Comparison of ENCODE assay signal across 8 cellular contexts in the genomic region with DNA sequence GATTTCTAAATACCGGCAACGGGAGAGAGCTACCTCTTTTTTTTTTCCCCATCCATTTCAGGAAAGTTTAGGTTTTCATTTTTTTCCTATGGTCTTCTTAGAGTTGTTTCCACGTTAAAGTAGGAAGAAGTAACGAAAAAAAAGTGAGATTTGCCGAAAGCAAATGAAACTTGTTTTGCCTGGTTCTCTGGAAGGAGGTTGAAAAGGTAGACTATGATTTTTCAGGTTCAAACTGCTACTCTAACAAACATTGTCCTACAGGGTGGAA. TPM values are rescaled to one million over a fixed set of nuclear protein-coding genes. Genes with fewer than 3 reads are reported as not detected.
A peak's percentile ranks its signal among the peaks of the same experiment; 100 is the strongest.
DNase-seq lines count a peak whose midpoint lies in the region; ATAC-seq, FAIRE-seq and TF ChIP-seq lines count a peak whose summit lies in the region.

No MANE protein-coding gene starts in this region.

- H3K36me3 ChIP-seq in HepG2 (replicated peaks in 1 of 2; ENCODE audit: control insufficient read depth in 1 of 2, insufficient read depth in 2 of 2, low read length in 2 of 2), result peaks cover 0 to 6% of the 10 kb centered on the region in 2 experiments; a peak in 2 of 5 replicates

- peaks cover 56% of the 10 kb centered on the region for H3K4me1 ChIP-seq in HepG2 (ENCODE audit: insufficient read depth, low read length)

- H3K36me3 Mint-ChIP-seq in T-helper 1 cell treated with Interleukin-12 subunit alpha and Interleukin-12 subunit beta and Interleukin-4 antibody, amounts not matched to agents 30 μg/mL and 1 μg/mL, for 36 hours (ENCODE audit: low read depth), result peaks cover 34% of the 10 kb centered on the region
- H3K36me3 Mint-ChIP-seq in activated naive CD8-positive, alpha-beta T cell treated with anti-CD3 and anti-CD28 coated beads, Interleukin-2, amount 50 U/mL, for 24 hours (ENCODE audit: low read depth), result peaks cover 33% of the 10 kb centered on the region

- H3K9me3 ChIP-seq in HepG2 (ENCODE audit: low read length), result no peaks in the 10 kb centered on the region

- TF ChIP-seq POLR2A in HepG2 (IDR thresholded peaks at IDR 0.05; ENCODE audit: insufficient read depth in 1 of 2, low read depth in 2 of 2, low read length in 2 of 2), result no peak

- no peak for ATAC-seq in activated naive CD8-positive, alpha-beta T cell treated with anti-CD3 and anti-CD28 coated beads, Interleukin-2, amount 50 U/mL, for 24 hours
- no peak for ATAC-seq in HepG2

- TF ChIP-seq CTCF in HepG2 (CRISPR knock-in tag; IDR thresholded peaks at IDR 0.05), result no peak

- peaks cover 0 to 4% of the 10 kb centered on the region in 2 experiments; a peak in 1 of 5 replicates for H3K27me3 ChIP-seq in HepG2 (ENCODE audit: control insufficient read depth in 1 of 2, insufficient read depth in 2 of 2, low read length in 2 of 2)

- CTCF ChIA-PET in HepG2 (lab: Yijun Ruan, JAX; ENCODE audit: low intra/inter-chr PET ratio, low total read pairs), result no interaction called here

- WGBS in HepG2 (ENCODE audit: low lambda C conversion rate), result 1% methylated on average over 5 of the region's 5 CpGs

- TF ChIP-seq EP300 in HepG2 (IDR thresholded peaks at IDR 0.05; ENCODE audit: low read depth in 2 of 2, low read length in 2 of 2) (no peak), HepG2 (CRISPR knock-in tag; IDR thresholded peaks at IDR 0.05; ENCODE audit: borderline replicate concordance) (no peak)

- peaks cover 27% of the 10 kb centered on the region for H4K20me1 ChIP-seq in HepG2 (ENCODE audit: insufficient read depth, low read length)

- FAIRE-seq in HepG2 (lab: Jason Lieb, UNC), result no peak

- peak overlapping the region; percentile 90 for H3K27ac ChIP-seq in HepG2 (ENCODE audit: extremely low read length, insufficient read depth, low read length)
- H3K27ac ChIP-seq in temporal lobe (ENCODE audit: low read depth, low read length), result peak overlapping the region; percentile 97

- in situ Hi-C loops in HepG2 (cut with HindIII; ENCODE audit: extremely low pct_ligation_motif_present, low pct_unique_long_range_greater_than_20kb), result loop anchor here (5.0 kb wide), 1 partner anchor 69 kb away; no protein-coding TSS in a partner anchor

- no TSS peak for BruUV-seq in HepG2 (replicated peaks; lab: Mats Ljungman, UMichigan)

- H3K27ac Mint-ChIP-seq in T-helper 1 cell treated with Interleukin-12 subunit alpha and Interleukin-12 subunit beta and Interleukin-4 antibody, amounts not matched to agents 30 μg/mL and 1 μg/mL, for 36 hours, result peak overlapping the region; percentile 94
- peak overlapping the region; percentile 96 for H3K27ac Mint-ChIP-seq in activated naive CD8-positive, alpha-beta T cell treated with anti-CD3 and anti-CD28 coated beads, Interleukin-2, amount 50 U/mL, for 24 hours

- no peaks in the 10 kb centered on the region for H3K27me3 Mint-ChIP-seq in T-helper 1 cell treated with Interleukin-12 subunit alpha and Interleukin-12 subunit beta and Interleukin-4 antibody, amounts not matched to agents 30 μg/mL and 1 μg/mL, for 36 hours (ENCODE audit: low read depth)
- peaks cover 2% of the 10 kb centered on the region for H3K27me3 Mint-ChIP-seq in activated naive CD8-positive, alpha-beta T cell treated with anti-CD3 and anti-CD28 coated beads, Interleukin-2, amount 50 U/mL, for 24 hours

- peak overlapping the region; percentile 73 for H3K4me3 Mint-ChIP-seq in T-helper 1 cell treated with Interleukin-12 subunit alpha and Interleukin-12 subunit beta and Interleukin-4 antibody, amounts not matched to agents 30 μg/mL and 1 μg/mL, for 36 hours
- peak overlapping the region; percentile 81 for H3K4me3 Mint-ChIP-seq in activated naive CD8-positive, alpha-beta T cell treated with anti-CD3 and anti-CD28 coated beads, Interleukin-2, amount 50 U/mL, for 24 hours

- H3K9me3 Mint-ChIP-seq in T-helper 1 cell treated with Interleukin-12 subunit alpha and Interleukin-12 subunit beta and Interleukin-4 antibody, amounts not matched to agents 30 μg/mL and 1 μg/mL, for 36 hours, result no peaks in the 10 kb centered on the region
- no peaks in the 10 kb centered on the region for H3K9me3 Mint-ChIP-seq in activated naive CD8-positive, alpha-beta T cell treated with anti-CD3 and anti-CD28 coated beads, Interleukin-2, amount 50 U/mL, for 24 hours

- peak overlapping the region; percentile 87 for H3K9ac ChIP-seq in HepG2 (ENCODE audit: insufficient read depth, low read depth, low read length)

- H2AFZ ChIP-seq in HepG2 (ENCODE audit: low read length), result no peak overlapping the region

- H3K79me2 ChIP-seq in HepG2 (ENCODE audit: insufficient read depth, low read length), result peaks cover 42% of the 10 kb centered on the region

- peak overlapping the region; percentile 90 for H3K4me2 ChIP-seq in HepG2 (ENCODE audit: low read depth, low read length)

- DNase-seq in T-helper 1 cell (no peak), HepG2 (ENCODE audit: low spot score) (no peak), superior temporal gyrus (ENCODE audit: extremely low spot score) (no peak), NCI-H524 (lab: John Stamatoyannopoulos, UW) (no peak), activated gamma-delta T cell (lab: John Stamatoyannopoulos, UW) (no peak)
- no peak for DNase-seq in activated naive CD8-positive, alpha-beta T cell treated with anti-CD3 and anti-CD28 coated beads, Interleukin-2, amount 50 U/mL, for 24 hours

- peaks cover 48% of the 10 kb centered on the region for H3K4me1 Mint-ChIP-seq in T-helper 1 cell treated with Interleukin-12 subunit alpha and Interleukin-12 subunit beta and Interleukin-4 antibody, amounts not matched to agents 30 μg/mL and 1 μg/mL, for 36 hours (ENCODE audit: low read depth)
- peaks cover 50% of the 10 kb centered on the region for H3K4me1 Mint-ChIP-seq in activated naive CD8-positive, alpha-beta T cell treated with anti-CD3 and anti-CD28 coated beads, Interleukin-2, amount 50 U/mL, for 24 hours

- intact Hi-C loops in HepG2 (cut with micrococcal nuclease; ENCODE audit: unreplicated experiment), result no loop called here

- peak overlapping the region; percentile 59 to 67 (median 62) for H3K4me3 ChIP-seq in HepG2 (replicated peaks in 1 of 3; ENCODE audit: insufficient read depth in 1 of 3, low read depth in 2 of 3, low read length in 3 of 3)

- no peak for TF ChIP-seq RAD21 in HepG2 (CRISPR knock-in tag; IDR thresholded peaks at IDR 0.05)

- POLR2A ChIA-PET in HepG2 (lab: Yijun Ruan, JAX), result interaction anchor here (1.2 to 6.6 kb wide), 18 partner anchors 13 to 85 kb away, joined by 3 to 211 read pairs (median 16); a partner anchor contains a TSS

TF ChIP-seq in HepG2, 621 proteins besides CTCF, POLR2A, EP300 and RAD21 (continues in another document):
- TF ChIP-seq, protein P1, sequence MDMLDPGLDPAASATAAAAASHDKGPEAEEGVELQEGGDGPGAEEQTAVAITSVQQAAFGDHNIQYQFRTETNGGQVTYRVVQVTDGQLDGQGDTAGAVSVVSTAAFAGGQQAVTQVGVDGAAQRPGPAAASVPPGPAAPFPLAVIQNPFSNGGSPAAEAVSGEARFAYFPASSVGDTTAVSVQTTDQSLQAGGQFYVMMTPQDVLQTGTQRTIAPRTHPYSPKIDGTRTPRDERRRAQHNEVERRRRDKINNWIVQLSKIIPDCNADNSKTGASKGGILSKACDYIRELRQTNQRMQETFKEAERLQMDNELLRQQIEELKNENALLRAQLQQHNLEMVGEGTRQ (IDR thresholded peaks at IDR 0.05; ENCODE audit: low read depth, low read length), result no peak
- TF ChIP-seq, protein P1 (CRISPR knock-in tag; IDR thresholded peaks at IDR 0.05; ENCODE audit: borderline replicate concordance), result no peak
- TF ChIP-seq TMF1 (CRISPR knock-in tag; IDR thresholded peaks at IDR 0.05; ENCODE audit: low read depth) (0 out of 2 replicates have a peak, but pooled peaks have one; percentile 12), MIXL1 (CRISPR knock-in tag; IDR thresholded peaks at IDR 0.05) (0 out of 2 replicates have a peak, but pooled peaks have one; percentile 16)

RNA-seq across cellular contexts. Expression of a gene that starts 18.6 kb away (rescaled TPM):
- total RNA-seq in HepG2 (2016; rRNA removed; fragmentation: Illumina TruSeq; extraction: Trizol) (47.3 and 54.1 TPM in 2 replicates), temporal lobe (93.4 TPM)
- total RNA-seq in HepG2 (2016; cell fraction: cytosol; rRNA removed; fragmentation: Illumina TruSeq; extraction: Trizol; ENCODE audit: low read depth), result 130 and 158 TPM in 2 replicates
- total RNA-seq in HepG2 (2016; cell fraction: insoluble cytoplasmic fraction; rRNA removed; fragmentation: Illumina TruSeq; extraction: Trizol), result 50.1 and 51.1 TPM in 2 replicates
- 43.6 and 53.4 TPM in 2 replicates for total RNA-seq in HepG2 (2016; cell fraction: membrane; rRNA removed; fragmentation: Illumina TruSeq; extraction: Trizol)
- 176 and 185 TPM in 2 replicates for total RNA-seq in HepG2 (2016; cell fraction: nucleus; rRNA removed; fragmentation: Illumina TruSeq; extraction: Trizol)
- 54.0 and 71.7 TPM in 2 replicates for polyA plus RNA-seq in HepG2 (2011; rRNA removed)
- 36.6 and 46.4 TPM in 2 replicates for polyA plus RNA-seq in HepG2 (2011; cell fraction: cytosol; rRNA removed)
- polyA plus RNA-seq in HepG2 (2011; cell fraction: nucleus; rRNA removed), result 160 and 205 TPM in 2 replicates
- 51.4 and 60.1 TPM in 2 replicates for polyA plus RNA-seq in HepG2 (2012)
- 2.6 and 2.7 TPM in 2 replicates for polyA plus RNA-seq in HepG2 (2016; cell fraction: cytosol; fragmentation: Illumina TruSeq; extraction: Trizol; ENCODE audit: low read depth)
- 33.4 and 39.2 TPM in 2 replicates for polyA plus RNA-seq in HepG2 (2016; cell fraction: insoluble cytoplasmic fraction; fragmentation: Illumina TruSeq; extraction: Trizol; ENCODE audit: low read depth)
- 5.7 and 7.2 TPM in 2 replicates for polyA plus RNA-seq in HepG2 (2016; cell fraction: membrane; fragmentation: Illumina TruSeq; extraction: Trizol; ENCODE audit: low read depth)
- 104 and 120 TPM in 2 replicates for polyA plus RNA-seq in HepG2 (2016; cell fraction: nucleus; fragmentation: Illumina TruSeq; extraction: Trizol; ENCODE audit: insufficient read depth, low read depth)
- 70.2 and 75.7 TPM in 2 replicates for polyA minus RNA-seq in HepG2 (2011; rRNA and poly(A)+ RNA removed; ENCODE audit: low replicate concordance)
- polyA minus RNA-seq in HepG2 (2011; cell fraction: cytosol; rRNA and poly(A)+ RNA removed), result 53.5 and 70.4 TPM in 2 replicates
- 605 and 632 TPM in 2 replicates for polyA minus RNA-seq in HepG2 (2011; cell fraction: nucleus; rRNA and poly(A)+ RNA removed)
